18 cellular contexts compared by ENCODE assay signal in the genomic region with DNA sequence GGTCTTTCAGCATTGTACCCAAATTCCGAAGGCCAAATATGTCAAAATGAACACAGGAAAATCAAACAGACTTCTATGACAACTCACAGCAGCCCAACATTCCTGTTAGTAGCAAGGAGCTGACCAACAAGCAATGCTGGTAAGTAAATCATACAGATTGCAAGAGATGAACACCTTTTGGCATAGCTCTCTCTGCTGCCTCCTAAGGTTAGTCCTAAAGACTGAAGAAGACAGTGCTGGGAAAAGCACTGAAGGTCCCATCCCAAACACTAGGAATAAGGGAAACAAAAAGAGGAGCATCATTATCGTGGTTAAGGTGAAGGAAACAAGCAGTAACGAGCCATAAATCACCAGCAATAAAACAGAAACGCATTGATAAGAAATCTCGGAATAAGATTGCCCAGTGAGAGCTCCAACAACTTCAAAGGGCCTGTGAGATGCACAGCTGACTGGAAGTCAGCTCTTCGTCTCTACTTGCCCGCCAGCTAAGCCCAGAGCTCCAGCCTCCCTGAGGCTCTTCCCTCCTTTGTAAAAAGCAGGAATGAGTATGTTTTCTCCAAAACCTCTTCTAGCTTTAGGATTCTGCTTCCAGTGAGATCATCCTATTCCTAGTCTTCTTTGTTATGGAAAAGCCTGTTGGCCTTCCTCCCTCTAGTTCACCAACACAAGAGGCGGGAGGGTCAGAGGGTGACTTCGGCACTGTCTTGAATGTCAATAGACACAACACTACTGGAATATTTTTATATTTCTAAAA. TPM values are rescaled to one million over a fixed set of nuclear protein-coding genes. Genes with fewer than 3 reads are reported as not detected.
A peak's percentile ranks its signal among the peaks of the same experiment; 100 is the strongest.
DNase-seq lines count a peak whose midpoint lies in the region; ATAC-seq and TF ChIP-seq lines count a peak whose summit lies in the region.
"Had no signal": no experiment of that assay in that cellular context is flagged by ENCODE, and none has a peak within 500 bp of the region (broad histone marks: within the 10 kb centered on the region; RNA-seq: fewer than 3 reads in every experiment).

No MANE protein-coding gene starts in this region.

- peak overlapping the region; percentile 24 for H3K27ac ChIP-seq in GM23338 (ENCODE audit: low read depth)
- peak overlapping the region; percentile 86 for H3K27ac ChIP-seq in iPS-20b (ENCODE audit: low read length)
- H3K27ac ChIP-seq in spleen = peak overlapping the region in 4 of 8 donors; percentile 34 to 72 (median 70)
- H3K27ac ChIP-seq: gastrocnemius medialis, upper lobe of left lung, VCaP had no signal

- no peak for TF ChIP-seq POLR2A in spleen (IDR thresholded peaks at IDR 0.05)

- H3K4me2 ChIP-seq in GM23338 = peak overlapping the region; percentile 10; the same call in 1 of the 2 replicates

- H3K4me1 ChIP-seq in BE2C (no peaks in the 10 kb centered on the region), GM23338 (ENCODE audit: insufficient read depth) (peaks cover 17% of the 10 kb centered on the region), iPS-20b (ENCODE audit: insufficient read depth, low read length) (peaks cover 29% of the 10 kb centered on the region), spleen (peaks cover 0 to 30% (median 12%) of the 10 kb centered on the region in 6 donors)
- H3K4me1 ChIP-seq: gastrocnemius medialis had no signal

- WGBS in spleen, 5 donors = 80 to 91% (median 84%) methylated on average over 9 of the region's 9 CpGs

- no peaks in the 10 kb centered on the region for H3K9me2 ChIP-seq in GM23338 (ENCODE audit: insufficient read depth)

- H3K4me1 Mint-ChIP-seq in GM23338 = peaks cover 21% of the 10 kb centered on the region
- H3K4me1 Mint-ChIP-seq in activated T-helper 17 cell treated with anti-CD3 and anti-CD28 coated beads, Interleukin-2, amount 50 U/mL, for 72 hours = peaks cover 17% of the 10 kb centered on the region
- H3K4me1 Mint-ChIP-seq: brain had no signal

- no peaks in the 10 kb centered on the region for H3K79me2 ChIP-seq in GM23338 (replicated peaks; ENCODE audit: insufficient read depth)

- no peaks in the 10 kb centered on the region for H3K9me3 Mint-ChIP-seq in GM23338
- no peaks in the 10 kb centered on the region for H3K9me3 Mint-ChIP-seq in activated T-helper 17 cell treated with anti-CD3 and anti-CD28 coated beads, Interleukin-2, amount 50 U/mL, for 72 hours
- H3K9me3 Mint-ChIP-seq: brain had no signal

- H3K4me3 ChIP-seq in BE2C (ENCODE audit: low read depth, low read length) (no peak overlapping the region), GM23338 (no peak overlapping the region), iPS-20b (ENCODE audit: low read length) (peak overlapping the region; percentile 50), spleen (no peak overlapping the region)
- H3K4me3 ChIP-seq: gastrocnemius medialis, upper lobe of left lung had no signal

- peaks cover 44% of the 10 kb centered on the region for H3K36me3 ChIP-seq in BE2C
- peaks cover 40% of the 10 kb centered on the region for H3K36me3 ChIP-seq in GM23338 (ENCODE audit: insufficient read depth)
- H3K36me3 ChIP-seq in iPS-20b (ENCODE audit: insufficient read depth, low read depth, low read length) = peaks cover 58% of the 10 kb centered on the region
- peaks cover 0 to 100% (median 50%) of the 10 kb centered on the region in 6 donors for H3K36me3 ChIP-seq in spleen

- H3K36me3 Mint-ChIP-seq in GM23338 (ENCODE audit: low read depth) = peaks cover 47% of the 10 kb centered on the region
- H3K36me3 Mint-ChIP-seq in activated T-helper 17 cell treated with anti-CD3 and anti-CD28 coated beads, Interleukin-2, amount 50 U/mL, for 72 hours (ENCODE audit: low read depth) = peaks cover 84% of the 10 kb centered on the region

- H3K9ac ChIP-seq in iPS-20b (ENCODE audit: low read depth, low read length) = peak overlapping the region; percentile 67; the same call in 1 of the 2 replicates

- H4K20me1 ChIP-seq in GM23338 (replicated peaks; ENCODE audit: insufficient read depth) = peaks cover 3% of the 10 kb centered on the region

- peaks cover 2% of the 10 kb centered on the region for H3K27me3 Mint-ChIP-seq in GM23338 (ENCODE audit: insufficient read depth, low read depth, poor library complexity)
- no peaks in the 10 kb centered on the region for H3K27me3 Mint-ChIP-seq in activated T-helper 17 cell treated with anti-CD3 and anti-CD28 coated beads, Interleukin-2, amount 50 U/mL, for 72 hours
- H3K27me3 Mint-ChIP-seq: brain had no signal

- H2AFZ ChIP-seq in GM23338 = no peak overlapping the region

- no peaks in the 10 kb centered on the region for H3F3A ChIP-seq in GM23338 (replicated peaks; ENCODE audit: low read depth)

- H3K27me3 ChIP-seq in BE2C = no peaks in the 10 kb centered on the region
- H3K27me3 ChIP-seq in GM23338 (ENCODE audit: insufficient read depth) = no peaks in the 10 kb centered on the region
- no peaks in the 10 kb centered on the region for H3K27me3 ChIP-seq in iPS-20b (ENCODE audit: insufficient read depth, low read length)
- no peaks in the 10 kb centered on the region for H3K27me3 ChIP-seq in spleen (replicated peaks in 1 of 7)
- H3K27me3 ChIP-seq: gastrocnemius medialis, upper lobe of left lung had no signal

- ATAC-seq in GM23338 = peak; percentile 90
- no peak for ATAC-seq in activated T-helper 17 cell treated with anti-CD3 and anti-CD28 coated beads, Interleukin-2, amount 50 U/mL, for 72 hours (replicated peaks)
- no peak for ATAC-seq in HG03342 (IDR thresholded peaks at IDR 0.05; ENCODE audit: unreplicated experiment)
- ATAC-seq in HG03439 (IDR thresholded peaks at IDR 0.05; ENCODE audit: unreplicated experiment) = no peak
- no peak for ATAC-seq in GM18909 (IDR thresholded peaks at IDR 0.05; ENCODE audit: poor library complexity, unreplicated experiment)
- ATAC-seq: gastrocnemius medialis had no signal

- H3K9me3 ChIP-seq in BE2C (no peaks in the 10 kb centered on the region), iPS-20b (ENCODE audit: insufficient read depth, low read depth, low read length) (no peaks in the 10 kb centered on the region), spleen (no peaks in the 10 kb centered on the region)
- H3K9me3 ChIP-seq: gastrocnemius medialis, upper lobe of left lung had no signal

- 0 out of 2 replicates have a peak, but pooled peaks have one; percentile 9 for TF ChIP-seq CTCF in BE2C (IDR thresholded peaks at IDR 0.05; ENCODE audit: low read depth, low read length)
- no peak for TF ChIP-seq CTCF in GM23338 (conservative IDR thresholded peaks at IDR 0.05; ENCODE audit: low read depth in 2 of 2)
- TF ChIP-seq CTCF in spleen (IDR thresholded peaks at IDR 0.05 in 8 of 11, conservative IDR thresholded peaks at IDR 0.05 in 3 of 11) = no peak

- DNase-seq in BE2C (no peak), GM23338 (ENCODE audit: low spot score) (peak; percentile 69), spleen (no peak)
- DNase-seq: activated T-cell treated with anti-CD3 and anti-CD28 coated beads, Interleukin-2, amount 50 U/mL, for 48 hours; DMS79 treated with DMSO at 0.1 percent for 48 hours; gastrocnemius medialis; kidney; NCI-H1092; NCI-H2227 treated with DMSO at 0.1 percent for 48 hours; stimulated activated CD4-positive, alpha-beta T cell treated with anti-CD3 and anti-CD28 coated beads, Interleukin-1b, Interleukin-23, amount 100 ng/mL, for 48 hours; upper lobe of left lung had no signal

- peak overlapping the region; percentile 36 for H3K4me3 Mint-ChIP-seq in GM23338
- H3K4me3 Mint-ChIP-seq in activated T-helper 17 cell treated with anti-CD3 and anti-CD28 coated beads, Interleukin-2, amount 50 U/mL, for 72 hours = peak overlapping the region; percentile 60
- H3K4me3 Mint-ChIP-seq: brain had no signal

- intact Hi-C loops in spleen (cut with DNase I; ENCODE audit: low total_unique reads) = loop anchor here (10.0 kb wide), 1 partner anchor 56 kb away; the partner anchor contains the start of gene SEC61A2

- peak overlapping the region; percentile 92 for H3K27ac Mint-ChIP-seq in GM23338
- peak overlapping the region; percentile 87 for H3K27ac Mint-ChIP-seq in activated T-helper 17 cell treated with anti-CD3 and anti-CD28 coated beads, Interleukin-2, amount 50 U/mL, for 72 hours

TF ChIP-seq in GM23338, 12 proteins besides CTCF, POLR2A, EP300 and RAD21 (continues in another document):
- no peak for TF ChIP-seq STAT1 (IDR thresholded peaks at IDR 0.05; ENCODE audit: unreplicated experiment)

RNA-seq across cellular contexts. Expression of gene NUDT5, which starts 15.3 kb away (rescaled TPM):
- polyA plus RNA-seq in BE2C (2012; ENCODE audit: insufficient read depth, insufficient read length, low read depth) = 75.5 TPM
- 94.3 and 107 TPM in 2 replicates for total RNA-seq in GM23338 (2014; rRNA removed; shearing (Covaris generic))
- polyA plus RNA-seq in GM23338 (2016; fragmentation: Nextera tagmentation; extraction: Ambion mirVana) = 254 and 255 TPM in 2 replicates
- 100 to 1,000 TPM in 1 of 2 donors, 10 to 100 TPM in 1; 99.1 to 139 TPM for total RNA-seq in activated T-helper 17 cell treated with anti-CD3 and anti-CD28 coated beads, Interleukin-2, amount 50 U/mL, for 72 hours
- total RNA-seq in spleen = 10 to 100 TPM; 33.5 to 63.4 (median 44.7) TPM
- 10 to 100 TPM; 32.5 to 44.3 (median 36.9) TPM for polyA plus RNA-seq in spleen

RNA-seq across cellular contexts. Expression of gene CDC123, which starts 15.6 kb away (rescaled TPM):
- 240 TPM for polyA plus RNA-seq in BE2C (2012; ENCODE audit: insufficient read depth, insufficient read length, low read depth)
- total RNA-seq in GM23338 (2014; rRNA removed; shearing (Covaris generic)) = 158 and 175 TPM in 2 replicates
- polyA plus RNA-seq in GM23338 (2016; fragmentation: Nextera tagmentation; extraction: Ambion mirVana) (164 and 179 TPM in 2 replicates), spleen (10 to 100 TPM; 38.8 to 54.6 (median 47.1) TPM)
- 100 to 1,000 TPM in 1 of 2 donors, 10 to 100 TPM in 1; 93.8 to 202 TPM for total RNA-seq in activated T-helper 17 cell treated with anti-CD3 and anti-CD28 coated beads, Interleukin-2, amount 50 U/mL, for 72 hours
- total RNA-seq in spleen = 10 to 100 TPM; 52.7 to 93.8 (median 67.8) TPM

RNA-seq across cellular contexts. Expression of gene SEC61A2, which starts 50.9 kb away (rescaled TPM):
- 9.4 TPM for polyA plus RNA-seq in BE2C (2012; ENCODE audit: insufficient read depth, insufficient read length, low read depth)
- 17.6 and 18.2 TPM in 2 replicates for total RNA-seq in GM23338 (2014; rRNA removed; shearing (Covaris generic))
- 5.6 and 8.7 TPM in 2 replicates for polyA plus RNA-seq in GM23338 (2016; fragmentation: Nextera tagmentation; extraction: Ambion mirVana)
- total RNA-seq in activated T-helper 17 cell treated with anti-CD3 and anti-CD28 coated beads, Interleukin-2, amount 50 U/mL, for 72 hours = 10 to 100 TPM; 16.0 to 22.3 TPM
- total RNA-seq in spleen = 10 to 100 TPM in 2 of 7 donors, 1 to 10 TPM in 5; 7.2 to 14.6 (median 8.4) TPM
- 1 to 10 TPM; 2.7 to 4.1 (median 3.1) TPM for polyA plus RNA-seq in spleen
